ENCODE assay signal across 24 cellular contexts in the genomic region with DNA sequence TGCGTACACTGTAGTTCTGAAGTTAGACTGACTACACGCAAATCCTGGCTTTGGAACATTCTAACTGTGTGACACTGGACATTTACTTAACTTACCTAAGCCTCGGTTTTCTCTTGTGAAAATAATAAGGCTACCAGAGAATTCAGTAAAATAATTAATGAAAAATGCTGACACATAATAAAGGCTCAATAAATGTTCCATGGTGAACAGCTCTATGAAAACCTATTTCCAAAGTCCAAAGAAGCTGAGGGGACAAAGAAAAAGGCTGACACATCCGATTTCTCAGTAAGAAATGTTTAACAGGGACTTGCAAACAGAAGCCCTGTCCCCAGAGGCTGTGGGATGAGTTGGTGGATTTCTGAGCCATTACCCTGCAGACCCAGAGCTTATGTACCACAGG.
"Had no signal": no experiment of that assay in that cellular context is flagged by ENCODE, and none has a peak within 500 bp of the region (broad histone marks: within the 10 kb centered on the region; RNA-seq: fewer than 3 reads in every experiment).

No MANE protein-coding gene starts in this region.

- H3K36me3 ChIP-seq: heart left ventricle, left ventricle myocardium inferior, lower lobe of right lung, prostate gland, spleen, tibial artery, upper lobe of right lung, vagina had no signal

- H3K27ac ChIP-seq: heart left ventricle, left ventricle myocardium inferior, lower lobe of right lung, parathyroid adenoma, prostate gland, spleen, tibial artery, upper lobe of right lung, vagina had no signal

- H3K9me3 Mint-ChIP-seq: dendritic cell treated with granulocyte-macrophage colony-stimulating factor and Interleukin-4, amounts not matched to agents 40 ng/mL and 50 ng/mL, for 4 days; effector memory CD8-positive, alpha-beta T cell; natural killer cell treated with Interleukin-12 subunit alpha and Interleukin-12 subunit beta and Interleukin-15 and Interleukin-18, amount 100 ng/mL, for 72 hours; stimulated activated memory B cell treated with anti-CD40 and anti-IgM and Interleukin-4, amounts not matched to agents 10 μg/mL and 1 μg/mL and 100 μg/mL, for 72 hours had no signal

- DNase-seq: effector memory CD8-positive, alpha-beta T cell; erythroblast; heart left ventricle; hypothalamus; left cardiac atrium; left ventricle myocardium inferior; lower lobe of right lung; mesenchymal stem cell; midbrain; occipital lobe; spleen; stimulated activated CD4-positive, alpha-beta T cell treated with anti-CD3 and anti-CD28 coated beads, Interleukin-15, amount 100 ng/mL, for 24 hours; stimulated activated CD4-positive, alpha-beta T cell treated with anti-CD3 and anti-CD28 coated beads, Interleukin-1b, Interleukin-23, amount 100 ng/mL, for 48 hours; stimulated activated CD4-positive, alpha-beta T cell treated with anti-CD3 and anti-CD28 coated beads, Interleukin-4, amount 100 ng/mL, for 24 hours; tibial artery; upper lobe of right lung had no signal

- H2AFZ ChIP-seq: parathyroid adenoma had no signal

- H3K36me3 Mint-ChIP-seq: stimulated activated memory B cell treated with anti-CD40 and anti-IgM and Interleukin-4, amounts not matched to agents 10 μg/mL and 1 μg/mL and 100 μg/mL, for 72 hours had no signal

- H3K4me3 Mint-ChIP-seq: dendritic cell treated with granulocyte-macrophage colony-stimulating factor and Interleukin-4, amounts not matched to agents 40 ng/mL and 50 ng/mL, for 4 days; effector memory CD8-positive, alpha-beta T cell; natural killer cell treated with Interleukin-12 subunit alpha and Interleukin-12 subunit beta and Interleukin-15 and Interleukin-18, amount 100 ng/mL, for 72 hours; stimulated activated memory B cell treated with anti-CD40 and anti-IgM and Interleukin-4, amounts not matched to agents 10 μg/mL and 1 μg/mL and 100 μg/mL, for 72 hours; stimulated activated naive CD8-positive, alpha-beta T cell treated with anti-CD3 and anti-CD28 coated beads, Interleukin-15, Interleukin-2, amounts not matched to agents 100 ng/mL and 50 ng/mL, for 24 hours had no signal

- H3K9ac ChIP-seq: parathyroid adenoma had no signal

- H3K27me3 ChIP-seq: upper lobe of right lung, vagina had no signal

- H3K4me3 ChIP-seq: heart left ventricle, left ventricle myocardium inferior, lower lobe of right lung, prostate gland, spleen, tibial artery, upper lobe of right lung, vagina had no signal

- ATAC-seq: effector memory CD8-positive, alpha-beta T cell; heart left ventricle; left cardiac atrium; lower lobe of right lung; natural killer cell treated with Interleukin-12 subunit alpha and Interleukin-12 subunit beta and Interleukin-15 and Interleukin-18, amount 100 ng/mL, for 72 hours; sciatic nerve; stimulated activated memory B cell treated with anti-CD40 and anti-IgM and Interleukin-4, amounts not matched to agents 10 μg/mL and 1 μg/mL and 100 μg/mL, for 72 hours; upper lobe of right lung had no signal

- H3K27ac Mint-ChIP-seq: dendritic cell treated with granulocyte-macrophage colony-stimulating factor and Interleukin-4, amounts not matched to agents 40 ng/mL and 50 ng/mL, for 4 days; effector memory CD8-positive, alpha-beta T cell; natural killer cell treated with Interleukin-12 subunit alpha and Interleukin-12 subunit beta and Interleukin-15 and Interleukin-18, amount 100 ng/mL, for 72 hours; stimulated activated memory B cell treated with anti-CD40 and anti-IgM and Interleukin-4, amounts not matched to agents 10 μg/mL and 1 μg/mL and 100 μg/mL, for 72 hours had no signal

- H3K4me1 ChIP-seq: heart left ventricle, left ventricle myocardium inferior, lower lobe of right lung, parathyroid adenoma, prostate gland, spleen, tibial artery, upper lobe of right lung, vagina had no signal

- H3K4me1 Mint-ChIP-seq: stimulated activated memory B cell treated with anti-CD40 and anti-IgM and Interleukin-4, amounts not matched to agents 10 μg/mL and 1 μg/mL and 100 μg/mL, for 72 hours had no signal

- H3K79me2 ChIP-seq: parathyroid adenoma had no signal

- H3K9me3 ChIP-seq: heart left ventricle, left ventricle myocardium inferior, lower lobe of right lung, prostate gland, spleen, tibial artery, upper lobe of right lung, vagina had no signal
